4 cellular contexts compared by ENCODE assay signal in genomic region chr1:196982247-196982646, GRCh38. TPM values are rescaled to one million over a fixed set of nuclear protein-coding genes. Genes with fewer than 3 reads are reported as not detected.
"Had no signal": no experiment of that assay in that cellular context is flagged by ENCODE, and none has a peak within 500 bp of the region (broad histone marks: within the 10 kb centered on the region; RNA-seq: fewer than 3 reads in every experiment).

No MANE protein-coding gene starts in this region.

RNA-seq across cellular contexts. Expression of gene CFHR5, which starts 4.9 kb away (rescaled TPM):
- polyA plus RNA-seq: adipose tissue, adrenal gland, aorta, cardiac muscle cell had no signal

RNA-seq across cellular contexts. Expression of gene CFHR2, which starts 38.7 kb away (rescaled TPM):
- polyA plus RNA-seq: adipose tissue, aorta, cardiac muscle cell had no signal
